In the genomic region with DNA sequence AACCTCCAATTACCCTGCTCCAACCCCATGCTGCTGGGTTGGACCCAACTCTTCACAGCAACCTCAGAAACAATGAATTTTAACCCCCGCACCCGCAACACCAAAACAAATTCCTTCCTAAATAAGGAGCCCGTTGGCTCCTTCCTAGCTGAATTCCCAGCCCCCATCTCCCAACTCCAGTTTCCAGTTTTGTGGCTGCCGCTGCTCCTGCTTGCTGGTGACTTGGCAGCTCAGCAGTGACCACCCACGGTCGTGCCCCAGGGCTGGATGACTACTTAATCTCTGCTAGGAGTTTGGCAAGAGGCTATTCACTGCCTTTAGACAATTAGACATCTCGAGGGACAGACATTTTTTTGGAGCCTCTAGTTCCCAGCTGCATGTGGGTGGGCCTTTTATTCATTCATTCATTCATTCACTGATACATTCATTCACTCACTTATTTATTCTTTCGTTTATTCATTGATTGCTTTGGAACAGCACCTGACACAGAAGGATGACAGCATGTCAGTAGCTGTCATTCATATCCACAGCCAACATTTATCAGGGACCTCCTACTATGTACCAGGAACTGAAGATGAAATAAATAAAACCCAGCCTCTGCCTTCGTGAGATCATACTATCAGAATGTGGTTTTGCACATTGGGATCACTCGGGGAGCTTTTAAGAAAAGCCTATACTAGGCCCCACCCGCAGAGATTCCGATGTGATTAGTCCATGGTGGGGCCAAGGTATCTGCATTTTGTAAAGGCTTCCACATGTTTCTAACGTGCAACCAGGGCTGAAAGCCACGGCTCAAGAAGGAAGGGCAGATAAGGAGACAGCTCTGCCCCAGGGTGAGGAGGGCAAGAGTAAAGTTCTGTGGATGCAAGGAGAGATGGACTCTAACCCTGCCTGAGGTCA, we compare ENCODE assay signal across 9 cellular contexts.
A peak's percentile ranks its signal among the peaks of the same experiment; 100 is the strongest.
DNase-seq lines count a peak whose midpoint lies in the region; TF ChIP-seq lines count a peak whose summit lies in the region.
"Had no signal": no experiment of that assay in that cellular context is flagged by ENCODE, and none has a peak within 500 bp of the region (broad histone marks: within the 10 kb centered on the region; RNA-seq: fewer than 3 reads in every experiment).

No MANE protein-coding gene starts in this region.

- H3K27me3 Mint-ChIP-seq in nephron (ENCODE audit: low read depth), result peaks cover 14% of the 10 kb centered on the region

- H3K36me3 ChIP-seq in BE2C, result no peaks in the 10 kb centered on the region
- H3K36me3 ChIP-seq: neutrophil had no signal

- H3K27ac Mint-ChIP-seq in nephron, result peak overlapping the region; percentile 78 to 94 (median 89)

- no peak overlapping the region for H3K4me3 ChIP-seq in BE2C (ENCODE audit: low read depth, low read length)

- H3K36me3 Mint-ChIP-seq in nephron (ENCODE audit: low read depth), result no peaks in the 10 kb centered on the region

- H3K9me3 ChIP-seq in BE2C, result no peaks in the 10 kb centered on the region
- H3K9me3 ChIP-seq: neutrophil had no signal

- peaks cover 33% of the 10 kb centered on the region for H3K4me1 ChIP-seq in BE2C

- in situ Hi-C loops in GM13976 (cut with MboI; ENCODE audit: low sequenced_read_pairs, unreplicated experiment), result no loop called here

- TF ChIP-seq CTCF in BE2C (IDR thresholded peaks at IDR 0.05; ENCODE audit: low read depth, low read length) (no peak), nephron (IDR thresholded peaks at IDR 0.05; ENCODE audit: unreplicated experiment in 3 of 3) (no peak), GM13976 (IDR thresholded peaks at IDR 0.05; ENCODE audit: borderline replicate concordance, control extremely low read depth, extremely low read depth, insufficient read depth, missing control alignments) (no peak)

- H3K27ac ChIP-seq in epithelial cell of prostate, result peak overlapping the region; percentile 46
- H3K27ac ChIP-seq: neutrophil had no signal

- no peaks in the 10 kb centered on the region for H3K9me3 Mint-ChIP-seq in nephron

- peak overlapping the region in 1 of 3 experiments; percentile 5 for H3K4me3 Mint-ChIP-seq in nephron

- peaks cover 34% of the 10 kb centered on the region for H3K4me1 Mint-ChIP-seq in nephron

- no peaks in the 10 kb centered on the region for H3K27me3 ChIP-seq in BE2C
- H3K27me3 ChIP-seq: neutrophil had no signal

- DNase-seq in BE2C (peak; percentile 61), NCI-H69 (lab: John Stamatoyannopoulos, UW) (peak; percentile 76), epithelial cell of prostate (ENCODE audit: low read depth, low spot score) (peak; percentile 51), NCI-H1694 (lab: John Stamatoyannopoulos, UW) (no peak), GM13976 (ENCODE audit: low spot score) (no peak)
- no peak for DNase-seq in activated T-cell treated with anti-CD3 and anti-CD28 coated beads, Interleukin-2, amount 50 U/mL, for 1 hour
- DNase-seq in stimulated activated CD4-positive, alpha-beta T cell treated with anti-CD3 and anti-CD28 coated beads, Interleukin-4, amount 100 ng/mL, for 4 hours, result no peak

Comparison
In these comparisons a context has a peak if more than half of its experiments do, and no peak if none do; other contexts are left out.
1. DNase-seq: peak in BE2C (single experiment), NCI-H69 (single experiment) and epithelial cell of prostate (single experiment); none in activated T-cell treated with anti-CD3 and anti-CD28 coated beads, Interleukin-2, amount 50 U/mL, for 1 hour (single experiment), NCI-H1694 (single experiment), GM13976 (single experiment) and stimulated activated CD4-positive, alpha-beta T cell treated with anti-CD3 and anti-CD28 coated beads, Interleukin-4, amount 100 ng/mL, for 4 hours (0 of 2).